Comparison of ENCODE assay signal across 3 cellular contexts in genomic region chr18:30991397-30991796, GRCh38.
TF ChIP-seq lines count a peak whose summit lies in the region.

No MANE protein-coding gene starts in this region.

TF ChIP-seq in K562, 482 proteins besides CTCF, POLR2A, EP300 and RAD21:
- TF ChIP-seq HMBOX1 (IDR thresholded peaks at IDR 0.05) (peak; percentile 94), KLF13 (tag; IDR thresholded peaks at IDR 0.05; ENCODE audit: borderline replicate concordance, low read depth) (no peak)

TF ChIP-seq in SK-N-SH, 30 proteins besides CTCF, POLR2A, EP300 and RAD21:
- TF ChIP-seq TEAD4 (IDR thresholded peaks at IDR 0.05; ENCODE audit: borderline replicate concordance, insufficient read depth) (no peak), JUND (IDR thresholded peaks at IDR 0.05) (no peak), MAX (IDR thresholded peaks at IDR 0.05; ENCODE audit: low read depth) (no peak), SIN3A (IDR thresholded peaks at IDR 0.05; ENCODE audit: borderline replicate concordance, low read depth, low read length) (no peak), PBX3 (IDR thresholded peaks at IDR 0.05) (no peak)

TF ChIP-seq in HepG2, 621 proteins besides CTCF, POLR2A, EP300 and RAD21:
- no peak for TF ChIP-seq ZNF83 (CRISPR knock-in tag; IDR thresholded peaks at IDR 0.05; ENCODE audit: borderline replicate concordance)
- TF ChIP-seq ATF5 (CRISPR knock-in tag; IDR thresholded peaks at IDR 0.05; ENCODE audit: low read depth), result no peak
- no peak for TF ChIP-seq GMEB1 (CRISPR knock-in tag; IDR thresholded peaks at IDR 0.05; ENCODE audit: borderline replicate concordance)
- TF ChIP-seq ZBTB1 (CRISPR knock-in tag; IDR thresholded peaks at IDR 0.05; ENCODE audit: borderline replicate concordance), result no peak
- no peak for TF ChIP-seq TBL1XR1 (IDR thresholded peaks at IDR 0.05; ENCODE audit: borderline replicate concordance, low read length, partially characterized antibody)
- no peak for TF ChIP-seq GATAD1 (CRISPR knock-in tag; IDR thresholded peaks at IDR 0.05)
- no peak for TF ChIP-seq ZNF709 (CRISPR knock-in tag; IDR thresholded peaks at IDR 0.05)
- no peak for TF ChIP-seq IKZF5 (CRISPR knock-in tag; IDR thresholded peaks at IDR 0.05)
- no peak for TF ChIP-seq NR2F6 (IDR thresholded peaks at IDR 0.05)
- TF ChIP-seq NR2F6 (CRISPR knock-in tag; IDR thresholded peaks at IDR 0.05), result no peak
- no peak for TF ChIP-seq MLXIP (CRISPR knock-in tag; IDR thresholded peaks at IDR 0.05; ENCODE audit: borderline replicate concordance)
- TF ChIP-seq ATRX (CRISPR knock-in tag; IDR thresholded peaks at IDR 0.05; ENCODE audit: borderline replicate concordance), result no peak
